In the genomic region with DNA sequence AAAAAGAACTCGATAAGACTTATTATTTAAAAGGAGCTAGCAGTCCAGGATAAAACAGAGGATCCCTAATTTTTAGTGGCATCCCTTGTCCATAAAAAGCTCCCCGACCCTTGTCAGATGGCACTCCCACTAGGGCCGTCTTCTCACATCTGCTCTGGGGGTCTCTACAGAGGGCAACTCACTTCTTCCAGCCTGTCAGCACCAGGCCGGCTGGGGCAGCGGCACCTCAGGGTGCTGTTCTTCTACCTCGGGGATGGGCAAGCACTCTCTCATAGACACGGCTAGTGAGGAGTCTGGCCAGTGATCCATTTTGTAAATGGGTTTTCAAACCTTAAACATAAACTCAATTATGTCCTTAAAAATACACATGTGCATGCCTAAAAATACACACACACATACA, we compare ENCODE assay signal across 29 cellular contexts.
"Had no signal": no experiment of that assay in that cellular context is flagged by ENCODE, and none has a peak within 500 bp of the region (broad histone marks: within the 10 kb centered on the region; RNA-seq: fewer than 3 reads in every experiment).

No MANE protein-coding gene starts in this region.

- H3K27me3 Mint-ChIP-seq: activated B cell treated with CpG ODN at 0.5 μM for 24 hours, brain had no signal

- DNase-seq: activated B cell treated with CpG ODN at 0.5 μM for 24 hours; activated CD4-positive, alpha-beta T cell treated with anti-CD3 and anti-CD28 coated beads for 48 hours; activated CD4-positive, alpha-beta T cell treated with anti-CD3 and anti-CD28 coated beads, Interleukin-2, amount 50 U/mL, for 1 hour; activated CD4-positive, alpha-beta T cell treated with anti-CD3 and anti-CD28 coated beads, Interleukin-2, amount 50 U/mL, for 48 hours; activated CD8-positive, alpha-beta memory T cell treated with anti-CD3 and anti-CD28 coated beads, Interleukin-2, amount 10 ng/mL, durations not matched to agents 7 days and 5 days; activated CD8-positive, alpha-beta memory T cell treated with anti-CD3 and anti-CD28 coated beads, Interleukin-2, amount 50 U/mL, for 4 hours; activated CD8-positive, alpha-beta T cell treated with anti-CD3 and anti-CD28 coated beads for 36 hours; activated gamma-delta T cell; activated naive CD4-positive, alpha-beta T cell; activated naive CD4-positive, alpha-beta T cell treated with anti-CD3 and anti-CD28 coated beads, Interleukin-2, amount 10 ng/mL, durations not matched to agents 7 days and 5 days; activated naive CD8-positive, alpha-beta T cell treated with anti-CD3 and anti-CD28 coated beads, Interleukin-2, amount 10 ng/mL, durations not matched to agents 7 days and 5 days; activated T-cell treated with anti-CD3 and anti-CD28 coated beads, Interleukin-2, amount 50 U/mL, for 1 hour; activated T-cell treated with anti-CD3 and anti-CD28 coated beads, Interleukin-2, amount 50 U/mL, for 72 hours; central memory CD4-positive, alpha-beta T cell; cerebellar nuclear complex; colonic mucosa; effector CD8-positive, alpha-beta T cell; foreskin fibroblast; head of caudate nucleus; T-cell; T-helper 17 cell; T1000; WERI-Rb-1 had no signal

- H3K27me3 ChIP-seq: ascending aorta, breast epithelium, cardiac muscle cell, colonic mucosa had no signal

- H3K36me3 ChIP-seq: breast epithelium, cardiac muscle cell, colonic mucosa, WERI-Rb-1 had no signal

- H3K4me3 Mint-ChIP-seq: activated B cell treated with CpG ODN at 0.5 μM for 24 hours; activated CD8-positive, alpha-beta memory T cell treated with anti-CD3 and anti-CD28 coated beads, Interleukin-2, amount 10 ng/mL, durations not matched to agents 7 days and 5 days; activated CD8-positive, alpha-beta T cell treated with anti-CD3 and anti-CD28 coated beads for 36 hours; activated naive CD4-positive, alpha-beta T cell treated with anti-CD3 and anti-CD28 coated beads, Interleukin-2, amount 10 ng/mL, durations not matched to agents 7 days and 5 days; activated naive CD8-positive, alpha-beta T cell treated with anti-CD3 and anti-CD28 coated beads, Interleukin-2, amount 10 ng/mL, durations not matched to agents 7 days and 5 days; activated T-cell treated with anti-CD3 and anti-CD28 coated beads, Interleukin-2, amount 50 U/mL, for 72 hours; brain; T-cell; T-helper 17 cell; T-helper 2 cell treated with Interferon-gamma antibody and Interleukin-4, amounts not matched to agents 5 μg/mL and 100 μg/mL, for 36 hours had no signal

- H3K4me3 ChIP-seq: ascending aorta, breast epithelium, cardiac muscle cell, colonic mucosa had no signal

- H3K9me3 ChIP-seq: ascending aorta, breast epithelium, colonic mucosa had no signal

- H3K27ac Mint-ChIP-seq: activated B cell treated with CpG ODN at 0.5 μM for 24 hours; activated CD8-positive, alpha-beta memory T cell treated with anti-CD3 and anti-CD28 coated beads, Interleukin-2, amount 10 ng/mL, durations not matched to agents 7 days and 5 days; activated CD8-positive, alpha-beta T cell treated with anti-CD3 and anti-CD28 coated beads for 36 hours; activated naive CD4-positive, alpha-beta T cell treated with anti-CD3 and anti-CD28 coated beads, Interleukin-2, amount 10 ng/mL, durations not matched to agents 7 days and 5 days; activated naive CD4-positive, alpha-beta T cell treated with anti-CD3 and anti-CD28 coated beads, Interleukin-2, amount 50 U/mL, for 72 hours; activated naive CD8-positive, alpha-beta T cell treated with anti-CD3 and anti-CD28 coated beads, Interleukin-2, amount 10 ng/mL, durations not matched to agents 7 days and 5 days; activated T-cell treated with anti-CD3 and anti-CD28 coated beads, Interleukin-2, amount 50 U/mL, for 72 hours; T-cell; T-helper 17 cell; T-helper 2 cell treated with Interferon-gamma antibody and Interleukin-4, amounts not matched to agents 5 μg/mL and 100 μg/mL, for 36 hours had no signal

- H3K36me3 Mint-ChIP-seq: activated CD8-positive, alpha-beta memory T cell treated with anti-CD3 and anti-CD28 coated beads, Interleukin-2, amount 10 ng/mL, durations not matched to agents 7 days and 5 days; activated naive CD4-positive, alpha-beta T cell treated with anti-CD3 and anti-CD28 coated beads, Interleukin-2, amount 10 ng/mL, durations not matched to agents 7 days and 5 days; activated naive CD4-positive, alpha-beta T cell treated with anti-CD3 and anti-CD28 coated beads, Interleukin-2, amount 50 U/mL, for 72 hours; activated naive CD8-positive, alpha-beta T cell treated with anti-CD3 and anti-CD28 coated beads, Interleukin-2, amount 10 ng/mL, durations not matched to agents 7 days and 5 days; T-cell had no signal

- H3K9me3 Mint-ChIP-seq: activated B cell treated with CpG ODN at 0.5 μM for 24 hours; activated naive CD4-positive, alpha-beta T cell treated with anti-CD3 and anti-CD28 coated beads, Interleukin-2, amount 10 ng/mL, durations not matched to agents 7 days and 5 days; activated naive CD4-positive, alpha-beta T cell treated with anti-CD3 and anti-CD28 coated beads, Interleukin-2, amount 50 U/mL, for 72 hours; activated naive CD8-positive, alpha-beta T cell treated with anti-CD3 and anti-CD28 coated beads, Interleukin-2, amount 10 ng/mL, durations not matched to agents 7 days and 5 days; brain had no signal

- H3K4me1 ChIP-seq: colonic mucosa had no signal

- H3K27ac ChIP-seq: ascending aorta, breast epithelium, cardiac muscle cell, colonic mucosa, WERI-Rb-1 had no signal
